9 cellular contexts compared by ENCODE assay signal in the genomic region with DNA sequence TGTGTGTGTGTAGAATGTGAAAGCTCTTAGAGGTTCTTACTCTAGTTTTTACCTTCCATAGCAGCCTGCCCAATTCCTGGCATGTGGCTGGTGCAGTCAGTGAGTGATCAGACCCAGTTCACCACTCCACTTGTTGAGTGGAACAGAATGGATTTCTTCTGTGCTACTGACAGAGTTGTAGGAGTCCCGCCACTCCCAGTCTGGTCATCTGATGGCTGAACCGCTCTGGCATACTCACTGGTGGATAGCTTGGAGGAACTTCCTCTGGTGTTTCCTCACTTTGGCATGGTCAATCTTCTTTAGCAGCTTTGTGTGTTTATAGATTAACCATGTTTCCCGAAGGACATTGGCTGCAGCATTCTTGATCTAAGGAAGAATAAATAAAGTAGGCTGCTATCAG.
A peak's percentile ranks its signal among the peaks of the same experiment; 100 is the strongest.
DNase-seq lines count a peak whose midpoint lies in the region; ATAC-seq, FAIRE-seq and TF ChIP-seq lines count a peak whose summit lies in the region.
"Had no signal": no experiment of that assay in that cellular context is flagged by ENCODE, and none has a peak within 500 bp of the region (broad histone marks: within the 10 kb centered on the region; RNA-seq: fewer than 3 reads in every experiment).

No MANE protein-coding gene starts in this region.

- ATAC-seq in A549 (peak; percentile 75 to 87; a peak in 5 of 6 replicates), heart left ventricle (peak in 3 of 4 donors; percentile 45 to 62 (median 52)), HG02759 (IDR thresholded peaks at IDR 0.05; ENCODE audit: unreplicated experiment) (no peak)

- TF ChIP-seq RAD21 in A549 (conservative IDR thresholded peaks at IDR 0.05 in 1 of 2, IDR thresholded peaks at IDR 0.05 in 1 of 2) = no peak

- TF ChIP-seq EP300 in A549 (IDR thresholded peaks at IDR 0.05) = no peak

- in situ Hi-C loops in GM13976 (cut with MboI; ENCODE audit: low sequenced_read_pairs, unreplicated experiment) = no loop called here

- intact Hi-C loops in heart left ventricle (cut with DNase I) = no loop called here

- DNase-seq in A549 (ENCODE audit: low read depth in 1 of 2, low spot score in 1 of 2) (peak; percentile 54 to 73), GM13976 (ENCODE audit: low spot score) (peak; percentile 24), SKM-1 (lab: John Stamatoyannopoulos, UW; ENCODE audit: unreplicated experiment) (peak; percentile 88), heart left ventricle (peak in 1 of 5 donors; percentile 42), ecto neural progenitor cell (ENCODE audit: low spot score) (no peak), type B pancreatic cell (ENCODE audit: extremely low spot score, unreplicated experiment) (no peak), GM19240 (ENCODE audit: insufficient read length, low spot score) (no peak)
- DNase-seq: NCI-H2081 had no signal

- no peak overlapping the region for H3K27ac ChIP-seq in A549
- no peak overlapping the region for H3K27ac ChIP-seq in heart left ventricle

- H3K9me3 ChIP-seq in A549 = no peaks in the 10 kb centered on the region
- H3K9me3 ChIP-seq in heart left ventricle = no peaks in the 10 kb centered on the region

- no peak for FAIRE-seq in A549 (lab: Jason Lieb, UNC)

- H3K9me3 Mint-ChIP-seq in type B pancreatic cell = no peaks in the 10 kb centered on the region

- no peak overlapping the region for H3K4me2 ChIP-seq in A549

- TF ChIP-seq CTCF in A549 (IDR thresholded peaks at IDR 0.05) (no peak), GM13976 (IDR thresholded peaks at IDR 0.05; ENCODE audit: borderline replicate concordance, control extremely low read depth, extremely low read depth, insufficient read depth, missing control alignments) (no peak), heart left ventricle (IDR thresholded peaks at IDR 0.05) (no peak), type B pancreatic cell (conservative IDR thresholded peaks at IDR 0.05) (no peak)

- H3K36me3 ChIP-seq in heart left ventricle = peaks cover 0 to 15% (median 0%) of the 10 kb centered on the region in 9 donors

- H3K27me3 ChIP-seq in heart left ventricle = no peaks in the 10 kb centered on the region

- H3K27me3 Mint-ChIP-seq in type B pancreatic cell = peaks cover 3% of the 10 kb centered on the region

- no peaks in the 10 kb centered on the region for H3K36me3 Mint-ChIP-seq in type B pancreatic cell

- POLR2A ChIA-PET in A549 (lab: Yijun Ruan, JAX) = no interaction called here

- H3K4me3 Mint-ChIP-seq in type B pancreatic cell = no peak overlapping the region

- WGBS in A549 (ENCODE audit: missing lambda C conversion rate) = 27% methylated on average over 3 of the region's 3 CpGs
- WGBS in heart left ventricle, 4 donors = 66 to 79% (median 75%) methylated on average over 3 of the region's 3 CpGs

- no peak overlapping the region for H3K4me3 ChIP-seq in A549
- H3K4me3 ChIP-seq in heart left ventricle = no peak overlapping the region

- no peaks in the 10 kb centered on the region for H3K4me1 Mint-ChIP-seq in type B pancreatic cell (ENCODE audit: unreplicated experiment)

- peaks cover 6% of the 10 kb centered on the region; the same call in 1 of the 3 replicates for H3K4me1 ChIP-seq in A549
- peaks cover 0 to 28% (median 12%) of the 10 kb centered on the region in 12 donors for H3K4me1 ChIP-seq in heart left ventricle

- H3K27ac Mint-ChIP-seq in type B pancreatic cell = no peak overlapping the region

- CTCF ChIA-PET in A549 (lab: Yijun Ruan, JAX) = interaction anchor here (0.6 to 1.8 kb wide), 5 partner anchors 8 to 164 kb away, joined by 3 to 6 read pairs (median 4); no protein-coding TSS in a partner anchor

- TF ChIP-seq POLR2A in A549 (IDR thresholded peaks at IDR 0.05; ENCODE audit: low read length) (no peak), heart left ventricle (IDR thresholded peaks at IDR 0.05) (no peak)

TF ChIP-seq in A549, 52 proteins besides CTCF, POLR2A, EP300 and RAD21:
- no peak for TF ChIP-seq ZSCAN20 (CRISPR knock-in tag; IDR thresholded peaks at IDR 0.05)
- no peak for TF ChIP-seq RFX5 (IDR thresholded peaks at IDR 0.05)
- no peak for TF ChIP-seq HOXB13 (CRISPR knock-in tag; IDR thresholded peaks at IDR 0.05; ENCODE audit: low read depth)
- TF ChIP-seq KDM5A (IDR thresholded peaks at IDR 0.05) = no peak
- TF ChIP-seq, protein P1, sequence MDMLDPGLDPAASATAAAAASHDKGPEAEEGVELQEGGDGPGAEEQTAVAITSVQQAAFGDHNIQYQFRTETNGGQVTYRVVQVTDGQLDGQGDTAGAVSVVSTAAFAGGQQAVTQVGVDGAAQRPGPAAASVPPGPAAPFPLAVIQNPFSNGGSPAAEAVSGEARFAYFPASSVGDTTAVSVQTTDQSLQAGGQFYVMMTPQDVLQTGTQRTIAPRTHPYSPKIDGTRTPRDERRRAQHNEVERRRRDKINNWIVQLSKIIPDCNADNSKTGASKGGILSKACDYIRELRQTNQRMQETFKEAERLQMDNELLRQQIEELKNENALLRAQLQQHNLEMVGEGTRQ (IDR thresholded peaks at IDR 0.05) = no peak
- no peak for TF ChIP-seq CBX8 (IDR thresholded peaks at IDR 0.05)
- no peak for TF ChIP-seq EHMT2 (IDR thresholded peaks at IDR 0.05; ENCODE audit: low read depth)
- TF ChIP-seq TP53 (CRISPR knock-in tag; IDR thresholded peaks at IDR 0.05) = no peak
- TF ChIP-seq CHD2 (IDR thresholded peaks at IDR 0.05; ENCODE audit: low read length, partially characterized antibody) = no peak
- TF ChIP-seq, protein P2, sequence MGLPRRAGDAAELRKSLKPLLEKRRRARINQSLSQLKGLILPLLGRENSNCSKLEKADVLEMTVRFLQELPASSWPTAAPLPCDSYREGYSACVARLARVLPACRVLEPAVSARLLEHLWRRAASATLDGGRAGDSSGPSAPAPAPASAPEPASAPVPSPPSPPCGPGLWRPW (IDR thresholded peaks at IDR 0.05) = no peak
- no peak for TF ChIP-seq ESRRA (IDR thresholded peaks at IDR 0.05; ENCODE audit: borderline replicate concordance, low read length)
- TF ChIP-seq RNF2 (IDR thresholded peaks at IDR 0.05; ENCODE audit: borderline replicate concordance, low read depth) = no peak

Comparison
In these comparisons a context has a peak if more than half of its experiments do, and no peak if none do; other contexts are left out.
1. DNase-seq: peak in A549 (2 of 2), GM13976 (single experiment) and SKM-1 (single experiment); none in ecto neural progenitor cell (single experiment), type B pancreatic cell (single experiment) and GM19240 (single experiment).